Comparison of ENCODE assay signal across 1 cellular context in genomic region chr16:25606069-25606468, GRCh38.
TF ChIP-seq lines count a peak whose summit lies in the region.

No MANE protein-coding gene starts in this region.

TF ChIP-seq in WTC11, 78 proteins besides CTCF, POLR2A, EP300 and RAD21 (continued from another document):
- TF ChIP-seq E2F5 (CRISPR knock-in tag; IDR thresholded peaks at IDR 0.05), result no peak
- no peak for TF ChIP-seq JUN (CRISPR knock-in tag; IDR thresholded peaks at IDR 0.05)
- no peak for TF ChIP-seq ZNF138 (CRISPR knock-in tag; conservative IDR thresholded peaks at IDR 0.05)
- peak; percentile 57 for TF ChIP-seq USF2 (CRISPR knock-in tag; IDR thresholded peaks at IDR 0.05)
- no peak for TF ChIP-seq ZNF425 (CRISPR knock-in tag; conservative IDR thresholded peaks at IDR 0.05)
- no peak for TF ChIP-seq AFF4 (CRISPR knock-in tag; IDR thresholded peaks at IDR 0.05; ENCODE audit: borderline replicate concordance)
- TF ChIP-seq TEAD1 (CRISPR knock-in tag; IDR thresholded peaks at IDR 0.05), result no peak
- TF ChIP-seq ZNF671 (CRISPR knock-in tag; IDR thresholded peaks at IDR 0.05), result no peak
- TF ChIP-seq ELF4 (CRISPR knock-in tag; IDR thresholded peaks at IDR 0.05; ENCODE audit: low read depth), result no peak
- TF ChIP-seq PRRX2 (CRISPR knock-in tag; IDR thresholded peaks at IDR 0.05), result no peak
